In the genomic region with DNA sequence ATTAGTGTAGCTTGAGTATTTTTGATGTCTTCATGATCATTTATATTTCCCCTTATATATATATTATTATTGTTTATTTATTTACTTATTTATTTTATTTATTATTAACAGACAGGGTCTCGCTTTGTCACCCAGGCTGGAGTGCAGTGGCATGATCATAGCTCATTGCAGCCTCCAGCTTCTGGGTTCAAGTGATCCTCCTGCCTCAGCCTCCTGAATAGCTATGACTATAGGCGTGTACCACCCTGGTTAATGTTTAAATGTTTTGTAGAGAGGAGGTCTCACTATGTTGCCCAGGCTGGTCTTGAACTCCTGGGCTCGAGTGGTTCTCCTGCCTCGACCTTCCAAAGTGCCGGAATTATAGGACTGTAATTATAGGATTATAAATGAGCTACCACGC, we compare ENCODE assay signal across 23 cellular contexts.
"Had no signal": no experiment of that assay in that cellular context is flagged by ENCODE, and none has a peak within 500 bp of the region (broad histone marks: within the 10 kb centered on the region; RNA-seq: fewer than 3 reads in every experiment).

No MANE protein-coding gene starts in this region.

- H3K27me3 ChIP-seq: esophagus squamous epithelium, heart right ventricle, left lung, right atrium auricular region, spleen, tibial nerve, upper lobe of left lung had no signal

- H3K4me3 ChIP-seq: esophagus squamous epithelium, heart right ventricle, left lung, mucosa of descending colon, neural progenitor cell, prostate gland, right atrium auricular region, skin epidermis, spleen, thoracic aorta, tibial nerve, upper lobe of left lung had no signal

- H3K27me3 Mint-ChIP-seq: dendritic cell treated with granulocyte-macrophage colony-stimulating factor and Interleukin-4, amounts not matched to agents 40 ng/mL and 50 ng/mL, for 4 days had no signal

- H3K4me2 ChIP-seq: neural progenitor cell had no signal

- H3K9ac ChIP-seq: neural progenitor cell had no signal

- H3K9me3 ChIP-seq: esophagus squamous epithelium, left lung, mucosa of descending colon, prostate gland, right atrium auricular region, spleen, thoracic aorta, tibial nerve, upper lobe of left lung had no signal

- H3K9me3 Mint-ChIP-seq: naive B cell; nephron; stimulated activated naive B cell treated with anti-CD40 and anti-IgM and Interleukin-4, amounts not matched to agents 10 μg/mL and 1 μg/mL and 100 μg/mL, for 72 hours; stimulated activated naive CD8-positive, alpha-beta T cell treated with anti-CD3 and anti-CD28 coated beads, Interleukin-15, Interleukin-2, amounts not matched to agents 100 ng/mL and 50 ng/mL, for 24 hours had no signal

- H3K36me3 Mint-ChIP-seq: mesothelial cell of epicardium; naive B cell; neural progenitor cell; stimulated activated naive B cell treated with anti-CD40 and anti-IgM and Interleukin-4, amounts not matched to agents 10 μg/mL and 1 μg/mL and 100 μg/mL, for 72 hours had no signal

- H3K4me3 Mint-ChIP-seq: mesothelial cell of epicardium; nephron; neural progenitor cell; stimulated activated naive CD8-positive, alpha-beta T cell treated with anti-CD3 and anti-CD28 coated beads, Interleukin-15, Interleukin-2, amounts not matched to agents 100 ng/mL and 50 ng/mL, for 24 hours had no signal

- H3K27ac Mint-ChIP-seq: dendritic cell treated with granulocyte-macrophage colony-stimulating factor and Interleukin-4, amounts not matched to agents 40 ng/mL and 50 ng/mL, for 4 days; mesothelial cell of epicardium; nephron; stimulated activated naive CD8-positive, alpha-beta T cell treated with anti-CD3 and anti-CD28 coated beads, Interleukin-15, Interleukin-2, amounts not matched to agents 100 ng/mL and 50 ng/mL, for 24 hours had no signal

- H3K36me3 ChIP-seq: esophagus squamous epithelium, heart right ventricle, left lung, neural progenitor cell, prostate gland, right atrium auricular region, spleen, thoracic aorta, tibial nerve, upper lobe of left lung had no signal

- DNase-seq: effector CD8-positive, alpha-beta T cell; esophagus squamous epithelium; foreskin melanocyte; glutamatergic neuron; hippocampal formation; left cardiac atrium; left lung; spleen; stimulated activated naive B cell treated with anti-CD40 and anti-IgM and Interleukin-4, amounts not matched to agents 10 μg/mL and 1 μg/mL and 100 μg/mL, for 72 hours had no signal

- H3K27ac ChIP-seq: esophagus squamous epithelium, heart right ventricle, left lung, neural progenitor cell, prostate gland, right atrium auricular region, skin epidermis, thoracic aorta, tibial nerve, upper lobe of left lung had no signal

- H3K4me1 ChIP-seq: prostate gland had no signal
